In the genomic region with DNA sequence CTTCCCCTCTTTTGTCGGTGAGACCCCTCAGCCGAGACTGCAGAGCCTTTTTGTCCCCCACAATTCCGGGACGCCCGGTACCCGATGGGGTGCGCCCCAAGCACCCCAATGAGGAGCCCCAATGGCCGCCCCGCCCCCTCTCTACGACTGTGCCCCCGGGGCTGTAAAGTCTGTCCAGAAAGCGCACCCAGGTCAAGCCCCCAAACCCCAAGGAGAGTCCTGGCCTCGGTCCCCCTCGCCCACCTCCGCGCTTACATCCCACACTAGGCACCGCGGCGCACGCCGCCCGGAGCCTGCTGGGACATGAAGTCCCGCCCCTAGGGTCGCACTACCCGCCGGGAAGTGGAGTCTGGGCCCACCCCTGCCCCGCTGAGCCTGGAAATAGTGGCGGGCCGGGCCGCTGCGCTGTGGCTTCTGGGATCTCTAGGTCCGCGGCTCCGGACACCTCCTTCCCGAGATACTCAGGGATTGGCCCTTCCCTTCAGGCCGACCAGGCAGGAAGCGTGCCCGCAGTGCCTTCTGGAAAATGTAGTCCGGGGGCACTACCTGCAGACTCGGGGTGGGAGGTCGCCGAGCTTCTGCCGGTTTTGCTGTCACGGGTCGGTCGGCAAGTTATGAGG, we compare ENCODE assay signal across 8 cellular contexts. TPM values are rescaled to one million over a fixed set of nuclear protein-coding genes. Genes with fewer than 3 reads are reported as not detected.
A peak's percentile ranks its signal among the peaks of the same experiment; 100 is the strongest.
DNase-seq lines count a peak whose midpoint lies in the region; ATAC-seq and TF ChIP-seq lines count a peak whose summit lies in the region.

A gene (minus strand): TSS at position 281 of the 620 bp plus-strand sequence. CDS start 442 bp downstream, outside the sequence.

- peak; percentile 90 to 92 for ATAC-seq in naive thymus-derived CD8-positive, alpha-beta T cell
- ATAC-seq in stimulated activated naive B cell treated with anti-CD40 and anti-IgM and Interleukin-4, amounts not matched to agents 10 μg/mL and 1 μg/mL and 100 μg/mL, for 72 hours (replicated peaks) = peak; percentile 81 to 87

- DNase-seq in DMS153 treated with DMSO at 0.1 percent for 48 hours (lab: John Stamatoyannopoulos, UW; ENCODE audit: unreplicated experiment) = peak; percentile 94
- peak; percentile 98 for DNase-seq in GM23248
- DNase-seq in LoVo (ENCODE audit: low spot score) = peak; percentile 98
- DNase-seq in activated T-helper 2 cell treated with anti-CD3 and anti-CD28 coated beads, Interferon-gamma antibody, Interleukin-2, Interleukin-4, amounts not matched to agents 10 μg/mL and 5 μg/mL and 100 μg/mL, durations not matched to agents 14 hours and 24 hours and 36 hours (ENCODE audit: low spot score) = peak; percentile 77
- peak; percentile 92 for DNase-seq in fibroblast of mammary gland (ENCODE audit: low read depth)
- peak; percentile 59 to 88 (median 76) for DNase-seq in naive thymus-derived CD8-positive, alpha-beta T cell
- peak; percentile 87 for DNase-seq in stimulated activated naive B cell treated with anti-CD40 and anti-IgM and Interleukin-4, amounts not matched to agents 10 μg/mL and 1 μg/mL and 100 μg/mL, for 72 hours

- peak within 1 kb of the TSS; percentile 98 for H3K4me3 Mint-ChIP-seq in activated T-helper 2 cell treated with anti-CD3 and anti-CD28 coated beads, Interferon-gamma antibody, Interleukin-2, Interleukin-4, amounts not matched to agents 10 μg/mL and 5 μg/mL and 100 μg/mL, durations not matched to agents 14 hours and 24 hours and 36 hours (ENCODE audit: low read depth)
- H3K4me3 Mint-ChIP-seq in naive thymus-derived CD8-positive, alpha-beta T cell = peak within 1 kb of the TSS; percentile 91 to 99 (median 94)
- peak within 1 kb of the TSS; percentile 95 to 99 for H3K4me3 Mint-ChIP-seq in stimulated activated naive B cell treated with anti-CD40 and anti-IgM and Interleukin-4, amounts not matched to agents 10 μg/mL and 1 μg/mL and 100 μg/mL, for 72 hours

- H3K36me3 Mint-ChIP-seq in activated T-helper 2 cell treated with anti-CD3 and anti-CD28 coated beads, Interferon-gamma antibody, Interleukin-2, Interleukin-4, amounts not matched to agents 10 μg/mL and 5 μg/mL and 100 μg/mL, durations not matched to agents 14 hours and 24 hours and 36 hours (ENCODE audit: low read depth) = peaks cover 24% of the 10 kb centered on the region
- H3K36me3 Mint-ChIP-seq in naive thymus-derived CD8-positive, alpha-beta T cell = peaks cover 0 to 25% (median 11%) of the 10 kb centered on the region in 3 donors
- peaks cover 25% of the 10 kb centered on the region in 2 donors for H3K36me3 Mint-ChIP-seq in stimulated activated naive B cell treated with anti-CD40 and anti-IgM and Interleukin-4, amounts not matched to agents 10 μg/mL and 1 μg/mL and 100 μg/mL, for 72 hours

- peak within 1 kb of the TSS; percentile 86 for H3K4me2 ChIP-seq in GM23248 (ENCODE audit: unreplicated experiment)

- no peaks in the 10 kb centered on the region for H4K20me1 ChIP-seq in GM23248 (ENCODE audit: insufficient read depth)

- H3K27ac Mint-ChIP-seq in activated T-helper 2 cell treated with anti-CD3 and anti-CD28 coated beads, Interferon-gamma antibody, Interleukin-2, Interleukin-4, amounts not matched to agents 10 μg/mL and 5 μg/mL and 100 μg/mL, durations not matched to agents 14 hours and 24 hours and 36 hours = peak within 1 kb of the TSS; percentile 94
- H3K27ac Mint-ChIP-seq in naive thymus-derived CD8-positive, alpha-beta T cell = peak within 1 kb of the TSS; percentile 90 to 98 (median 96)
- H3K27ac Mint-ChIP-seq in stimulated activated naive B cell treated with anti-CD40 and anti-IgM and Interleukin-4, amounts not matched to agents 10 μg/mL and 1 μg/mL and 100 μg/mL, for 72 hours = peak within 1 kb of the TSS; percentile 98

- no peaks in the 10 kb centered on the region for H3K9me3 Mint-ChIP-seq in activated T-helper 2 cell treated with anti-CD3 and anti-CD28 coated beads, Interferon-gamma antibody, Interleukin-2, Interleukin-4, amounts not matched to agents 10 μg/mL and 5 μg/mL and 100 μg/mL, durations not matched to agents 14 hours and 24 hours and 36 hours
- no peaks in the 10 kb centered on the region for H3K9me3 Mint-ChIP-seq in naive thymus-derived CD8-positive, alpha-beta T cell
- H3K9me3 Mint-ChIP-seq in stimulated activated naive B cell treated with anti-CD40 and anti-IgM and Interleukin-4, amounts not matched to agents 10 μg/mL and 1 μg/mL and 100 μg/mL, for 72 hours = no peaks in the 10 kb centered on the region

- H3K79me2 ChIP-seq in GM23248 (ENCODE audit: insufficient read depth) = peaks cover 14% of the 10 kb centered on the region

- peak within 1 kb of the TSS; percentile 84 for H3K9ac ChIP-seq in GM23248

- H3K4me1 ChIP-seq in GM23248 (ENCODE audit: insufficient read depth) = peaks cover 7% of the 10 kb centered on the region

- H3K27me3 Mint-ChIP-seq in activated T-helper 2 cell treated with anti-CD3 and anti-CD28 coated beads, Interferon-gamma antibody, Interleukin-2, Interleukin-4, amounts not matched to agents 10 μg/mL and 5 μg/mL and 100 μg/mL, durations not matched to agents 14 hours and 24 hours and 36 hours (ENCODE audit: low read depth) = no peaks in the 10 kb centered on the region
- no peaks in the 10 kb centered on the region for H3K27me3 Mint-ChIP-seq in naive thymus-derived CD8-positive, alpha-beta T cell
- no peaks in the 10 kb centered on the region for H3K27me3 Mint-ChIP-seq in stimulated activated naive B cell treated with anti-CD40 and anti-IgM and Interleukin-4, amounts not matched to agents 10 μg/mL and 1 μg/mL and 100 μg/mL, for 72 hours

- peak within 1 kb of the TSS; percentile 94 for H2AFZ ChIP-seq in GM23248

- intact Hi-C loops in activated T-helper 2 cell treated with anti-CD3 and anti-CD28 coated beads, Interferon-gamma antibody, Interleukin-2, Interleukin-4, amounts not matched to agents 10 μg/mL and 5 μg/mL and 100 μg/mL, durations not matched to agents 14 hours and 24 hours and 36 hours (cut with micrococcal nuclease) = loop anchor here (2.0 kb wide), 1 partner anchor 48 kb away; no protein-coding TSS in a partner anchor

- TF ChIP-seq POLR2A in Raji (IDR thresholded peaks at IDR 0.05; ENCODE audit: insufficient read depth, low read depth, low read length) = peak; percentile 85

- peaks cover 22% of the 10 kb centered on the region for H3K4me1 Mint-ChIP-seq in activated T-helper 2 cell treated with anti-CD3 and anti-CD28 coated beads, Interferon-gamma antibody, Interleukin-2, Interleukin-4, amounts not matched to agents 10 μg/mL and 5 μg/mL and 100 μg/mL, durations not matched to agents 14 hours and 24 hours and 36 hours (ENCODE audit: low read depth)
- peaks cover 22 to 35% (median 29%) of the 10 kb centered on the region in 4 donors for H3K4me1 Mint-ChIP-seq in naive thymus-derived CD8-positive, alpha-beta T cell
- peaks cover 36 to 50% of the 10 kb centered on the region in 2 donors for H3K4me1 Mint-ChIP-seq in stimulated activated naive B cell treated with anti-CD40 and anti-IgM and Interleukin-4, amounts not matched to agents 10 μg/mL and 1 μg/mL and 100 μg/mL, for 72 hours

- no peak within 1 kb of the TSS for H3K27ac ChIP-seq in GM23248

- H3K9me2 ChIP-seq in GM23248 (ENCODE audit: insufficient read depth) = no peaks in the 10 kb centered on the region

- POLR2A ChIA-PET in naive thymus-derived CD8-positive, alpha-beta T cell (lab: Charles Lee) = interaction anchor here (0.6 to 5.5 kb wide), 24 partner anchors 8 to 804 kb away, joined by 3 to 54 read pairs (median 5); a partner anchor contains a TSS

- WGBS in GM23248 (ENCODE audit: low coverage in 1 of 2, low lambda C conversion rate in 2 of 2, missing lambda C conversion rate in 2 of 2), 2 experiments = 1% methylated on average over 39 to 46 of the region's 46 CpGs

- H3K4me3 ChIP-seq in GM23248 = peak within 1 kb of the TSS; percentile 93
- peak within 1 kb of the TSS; percentile 91 for H3K4me3 ChIP-seq in fibroblast of mammary gland (ENCODE audit: control insufficient read depth, low read depth, low read length)

- no peak for TF ChIP-seq CTCF in fibroblast of mammary gland (conservative IDR thresholded peaks at IDR 0.05; ENCODE audit: control insufficient read depth, insufficient read depth, low read depth, low read length)

- H3K9me3 ChIP-seq in GM23248 (ENCODE audit: low read depth) = no peaks in the 10 kb centered on the region

- H3K27me3 ChIP-seq in GM23248 (replicated peaks; ENCODE audit: insufficient read depth) = no peaks in the 10 kb centered on the region

- H3F3A ChIP-seq in GM23248 (ENCODE audit: insufficient read depth) = no peaks in the 10 kb centered on the region

- in situ Hi-C loops in GM23248 (cut with MboI) = no loop called here

- no peaks in the 10 kb centered on the region for H3K36me3 ChIP-seq in GM23248 (ENCODE audit: low read depth)

RNA-seq across cellular contexts. Expression of the gene that starts here (rescaled TPM):
- total RNA-seq in GM23248 (2014; rRNA removed; shearing (Covaris generic)) = 13.2 and 15.8 TPM in 2 replicates
- 24.6 and 26.1 TPM in 2 replicates for polyA plus RNA-seq in GM23248 (2016; fragmentation: Nextera tagmentation; extraction: Ambion mirVana)
- total RNA-seq in activated T-helper 2 cell treated with anti-CD3 and anti-CD28 coated beads, Interferon-gamma antibody, Interleukin-2, Interleukin-4, amounts not matched to agents 10 μg/mL and 5 μg/mL and 100 μg/mL, durations not matched to agents 14 hours and 24 hours and 36 hours = 46.2 and 47.2 TPM in 2 replicates
- 10 to 100 TPM; 50.7 to 54.1 TPM for total RNA-seq in naive thymus-derived CD8-positive, alpha-beta T cell
- 10 to 100 TPM; 22.1 to 57.4 (median 36.1) TPM for polyA plus RNA-seq in naive thymus-derived CD8-positive, alpha-beta T cell
